Comparison of ENCODE assay signal across 8 cellular contexts in genomic region chr17:75288784-75289121, GRCh38. TPM values are rescaled to one million over a fixed set of nuclear protein-coding genes. Genes with fewer than 3 reads are reported as not detected.
DNase-seq lines count a peak whose midpoint lies in the region; ATAC-seq lines count a peak whose summit lies in the region.

No MANE protein-coding gene starts in this region.

- H3K4me3 ChIP-seq in GM23248 = peak overlapping the region; percentile 86
- H3K4me3 ChIP-seq in Karpas-422 (ENCODE audit: low read length) = peak overlapping the region; percentile 92
- peak overlapping the region; percentile 94 for H3K4me3 ChIP-seq in SK-N-MC
- H3K4me3 ChIP-seq in mucosa of stomach (ENCODE audit: low read length) = peak overlapping the region; percentile 87
- H3K4me3 ChIP-seq in thymus (ENCODE audit: low read length) = peak overlapping the region; percentile 79

- peak; percentile 7 for ATAC-seq in effector memory CD8-positive, alpha-beta T cell (replicated peaks)

- H3K27ac Mint-ChIP-seq in effector memory CD8-positive, alpha-beta T cell = peak overlapping the region; percentile 98 to 99

- H3K27ac ChIP-seq in GM23248 = no peak overlapping the region
- peak overlapping the region; percentile 80 for H3K27ac ChIP-seq in Karpas-422 (ENCODE audit: low read length)
- no peak overlapping the region for H3K27ac ChIP-seq in SK-N-MC
- H3K27ac ChIP-seq in thymus (ENCODE audit: low read depth) = peak overlapping the region; percentile 92

- H3K4me1 ChIP-seq in ES-I3 (ENCODE audit: insufficient read depth, low read length) (no peaks in the 10 kb centered on the region), GM23248 (ENCODE audit: insufficient read depth) (no peaks in the 10 kb centered on the region), Karpas-422 (ENCODE audit: low read length) (peaks cover 22% of the 10 kb centered on the region), mucosa of stomach (ENCODE audit: control insufficient read depth, insufficient read depth, low read length) (peaks cover 5% of the 10 kb centered on the region), thymus (ENCODE audit: control insufficient read depth, insufficient read depth, low read length) (peaks cover 5% of the 10 kb centered on the region)

- H3K27me3 Mint-ChIP-seq in effector memory CD8-positive, alpha-beta T cell = no peaks in the 10 kb centered on the region

- H4K20me1 ChIP-seq in GM23248 (ENCODE audit: insufficient read depth) (no peaks in the 10 kb centered on the region), Karpas-422 (ENCODE audit: insufficient read depth, low read depth, low read length) (no peaks in the 10 kb centered on the region)

- H3K4me2 ChIP-seq in GM23248 (ENCODE audit: unreplicated experiment) (peak overlapping the region; percentile 76), Karpas-422 (ENCODE audit: low read depth, low read length, poor library complexity, severe bottlenecking) (peak overlapping the region; percentile 87)

- peaks cover 19% of the 10 kb centered on the region for H3K36me3 Mint-ChIP-seq in effector memory CD8-positive, alpha-beta T cell (ENCODE audit: insufficient read depth)

- H3K36me3 ChIP-seq in ES-I3 (ENCODE audit: insufficient read depth, low read length) = 0 out of 2 replicates have a peak, but pooled peaks cover 5% of the 10 kb centered on the region
- H3K36me3 ChIP-seq in GM23248 (ENCODE audit: low read depth) = no peaks in the 10 kb centered on the region
- peaks cover 16% of the 10 kb centered on the region for H3K36me3 ChIP-seq in Karpas-422 (ENCODE audit: insufficient read depth, low read length)
- no peaks in the 10 kb centered on the region; the same call in 1 of the 2 replicates for H3K36me3 ChIP-seq in SK-N-MC (ENCODE audit: insufficient read depth, low read length)
- peaks cover 9% of the 10 kb centered on the region for H3K36me3 ChIP-seq in mucosa of stomach (ENCODE audit: control insufficient read depth, insufficient read depth, low read length)
- peaks cover 20% of the 10 kb centered on the region for H3K36me3 ChIP-seq in thymus (ENCODE audit: control insufficient read depth, insufficient read depth)

- H3K9me2 ChIP-seq in GM23248 (ENCODE audit: insufficient read depth) (no peaks in the 10 kb centered on the region), Karpas-422 (replicated peaks; ENCODE audit: insufficient read depth, low read length) (no peaks in the 10 kb centered on the region)

- no peaks in the 10 kb centered on the region for H3K79me2 ChIP-seq in GM23248 (ENCODE audit: insufficient read depth)
- H3K79me2 ChIP-seq in Karpas-422 (ENCODE audit: low read length) = peaks cover 39% of the 10 kb centered on the region

- 0 to 1% methylated on average over 13 to 14 of the region's 14 CpGs for WGBS in GM23248 (ENCODE audit: low coverage in 1 of 2, low lambda C conversion rate in 2 of 2, missing lambda C conversion rate in 2 of 2), 2 experiments
- under 1% methylated on average over 14 of the region's 14 CpGs for WGBS in thymus

- H3K4me3 Mint-ChIP-seq in effector memory CD8-positive, alpha-beta T cell = peak overlapping the region; percentile 96 to 99

- H2AFZ ChIP-seq in GM23248 (peak overlapping the region; percentile 89), Karpas-422 (ENCODE audit: low read length) (peak overlapping the region; percentile 72; the same call in 1 of the 2 replicates)

- H3K9me3 ChIP-seq in ES-I3 (ENCODE audit: control insufficient read depth, insufficient read depth, low read length) (no peaks in the 10 kb centered on the region), GM23248 (ENCODE audit: low read depth) (no peaks in the 10 kb centered on the region), Karpas-422 (ENCODE audit: low read length) (no peaks in the 10 kb centered on the region), SK-N-MC (ENCODE audit: low read depth, low read length) (no peaks in the 10 kb centered on the region), mucosa of stomach (ENCODE audit: control insufficient read depth, low read length) (no peaks in the 10 kb centered on the region), thymus (ENCODE audit: control insufficient read depth) (no peaks in the 10 kb centered on the region)

- H3K27me3 ChIP-seq in GM23248 (replicated peaks; ENCODE audit: insufficient read depth) (no peaks in the 10 kb centered on the region), Karpas-422 (ENCODE audit: low read length) (no peaks in the 10 kb centered on the region), mucosa of stomach (ENCODE audit: control insufficient read depth, insufficient read depth, low read length) (no peaks in the 10 kb centered on the region), thymus (ENCODE audit: control insufficient read depth, insufficient read depth) (no peaks in the 10 kb centered on the region)

- no peaks in the 10 kb centered on the region for H3K9me3 Mint-ChIP-seq in effector memory CD8-positive, alpha-beta T cell

- H3K4me1 Mint-ChIP-seq in effector memory CD8-positive, alpha-beta T cell (ENCODE audit: low read depth in 2 of 2) = peaks cover 10 to 12% of the 10 kb centered on the region in 2 donors

- in situ Hi-C loops in GM23248 (cut with MboI) = no loop called here

- H3F3A ChIP-seq in GM23248 (ENCODE audit: insufficient read depth) = no peaks in the 10 kb centered on the region

- H3K9ac ChIP-seq in ES-I3 (ENCODE audit: low read depth, low read length) (peak overlapping the region; percentile 79), GM23248 (peak overlapping the region; percentile 88), Karpas-422 (ENCODE audit: low read length) (peak overlapping the region; percentile 91), SK-N-MC (ENCODE audit: insufficient read length) (peak overlapping the region; percentile 89), mucosa of stomach (ENCODE audit: low read length) (peak overlapping the region; percentile 89)

- DNase-seq in GM23248 (no peak), Karpas-422 (peak; percentile 88), SK-N-MC (ENCODE audit: low read depth, low spot score) (no peak), activated gamma-delta T cell treated with Interleukin-2 at 50 U/mL for 16 hours (no peak)
- peak in 2 of 3 experiments; percentile 17 to 35 for DNase-seq in effector memory CD8-positive, alpha-beta T cell

RNA-seq across cellular contexts. Expression of gene SLC25A19, which starts 0.5 kb away (rescaled TPM):
- total RNA-seq in GM23248 (2014; rRNA removed; shearing (Covaris generic)) = 6.2 and 16.9 TPM in 2 replicates
- polyA plus RNA-seq in GM23248 (2016; fragmentation: Nextera tagmentation; extraction: Ambion mirVana) (6.7 and 6.8 TPM in 2 replicates), thymus (18.3 TPM)
- total RNA-seq in Karpas-422 (2014; rRNA removed; shearing (Covaris generic); ENCODE audit: low replicate concordance) = 36.5 and 43.1 TPM in 2 replicates

RNA-seq across cellular contexts. Expression of gene MIF4GD, which starts 17.7 kb away (rescaled TPM):
- total RNA-seq in GM23248 (2014; rRNA removed; shearing (Covaris generic)) = 10.7 and 33.1 TPM in 2 replicates
- polyA plus RNA-seq in GM23248 (2016; fragmentation: Nextera tagmentation; extraction: Ambion mirVana) (14.1 and 14.4 TPM in 2 replicates), thymus (37.3 TPM)
- total RNA-seq in Karpas-422 (2014; rRNA removed; shearing (Covaris generic); ENCODE audit: low replicate concordance) = 44.4 and 63.3 TPM in 2 replicates

RNA-seq across cellular contexts. Expression of gene MRPS7, which starts 27.1 kb away (rescaled TPM):
- total RNA-seq in GM23248 (2014; rRNA removed; shearing (Covaris generic)) = 34.8 and 41.6 TPM in 2 replicates
- polyA plus RNA-seq in GM23248 (2016; fragmentation: Nextera tagmentation; extraction: Ambion mirVana) (87.6 and 87.8 TPM in 2 replicates), thymus (39.1 TPM)
- 48.8 and 58.7 TPM in 2 replicates for total RNA-seq in Karpas-422 (2014; rRNA removed; shearing (Covaris generic); ENCODE audit: low replicate concordance)

RNA-seq across cellular contexts. Expression of gene GGA3, which starts 27.3 kb away (rescaled TPM):
- total RNA-seq in GM23248 (2014; rRNA removed; shearing (Covaris generic)) = 5.9 and 12.1 TPM in 2 replicates
- polyA plus RNA-seq in GM23248 (2016; fragmentation: Nextera tagmentation; extraction: Ambion mirVana) (15.2 and 16.0 TPM in 2 replicates), thymus (33.3 TPM)
- 23.4 and 45.1 TPM in 2 replicates for total RNA-seq in Karpas-422 (2014; rRNA removed; shearing (Covaris generic); ENCODE audit: low replicate concordance)

Comparison
In these comparisons a context has a peak if more than half of its experiments do, and no peak if none do; other contexts are left out.
1. DNase-seq: peak in Karpas-422 (single experiment) and effector memory CD8-positive, alpha-beta T cell (2 of 3); none in GM23248 (single experiment), SK-N-MC (single experiment) and activated gamma-delta T cell treated with Interleukin-2 at 50 U/mL for 16 hours (single experiment).
2. H3K27ac ChIP-seq: peak in Karpas-422 (single experiment) and thymus (single experiment); none in GM23248 (single experiment) and SK-N-MC (single experiment).
3. Peak in every context shown above with its lines, with median percentiles within 50 percentile points of each other: H3K9ac ChIP-seq and H3K4me3 ChIP-seq.